24 cellular contexts compared by ENCODE assay signal in genomic region chr9:135198144-135198543, GRCh38.
"Had no signal": no experiment of that assay in that cellular context is flagged by ENCODE, and none has a peak within 500 bp of the region (broad histone marks: within the 10 kb centered on the region; RNA-seq: fewer than 3 reads in every experiment).

No MANE protein-coding gene starts in this region.

- H3K4me3 ChIP-seq: adrenal gland, breast epithelium, MG63, SK-N-MC had no signal

- DNase-seq: activated CD4-positive, alpha-beta memory T cell treated with anti-CD3 and anti-CD28 coated beads, Interleukin-2, amount 10 ng/mL, durations not matched to agents 7 days and 5 days; activated CD4-positive, alpha-beta T cell treated with anti-CD3 and anti-CD28 coated beads, Interleukin-2, amount 50 U/mL, for 1 hour; activated CD4-positive, CD25-positive, alpha-beta regulatory T cell; activated gamma-delta T cell; activated naive CD4-positive, alpha-beta T cell treated with anti-CD3 and anti-CD28 coated beads, Interleukin-2, amount 10 ng/mL, durations not matched to agents 7 days and 5 days; activated naive CD8-positive, alpha-beta T cell treated with anti-CD3 and anti-CD28 coated beads, Interleukin-2, amount 10 ng/mL, durations not matched to agents 7 days and 5 days; activated T-cell treated with anti-CD3 and anti-CD28 coated beads for 4 hours; activated T-cell treated with anti-CD3 and anti-CD28 coated beads, Interleukin-2, amount 50 U/mL, for 48 hours; adrenal gland; MG63; NCI-H1694 treated with DMSO at 0.1 percent for 48 hours; NCI-H510A; NCI-H526 treated with DMSO at 0.1 percent for 48 hours; NCI-H82; OCI-M1; RPMI8226; T-cell; T-helper 2 cell; T1000 had no signal

- H3K27ac ChIP-seq: adrenal gland, breast epithelium, SK-N-MC had no signal

- H3K27ac Mint-ChIP-seq: activated CD4-positive, alpha-beta memory T cell treated with anti-CD3 and anti-CD28 coated beads, Interleukin-2, amount 10 ng/mL, durations not matched to agents 7 days and 5 days; activated naive CD4-positive, alpha-beta T cell treated with anti-CD3 and anti-CD28 coated beads, Interleukin-2, amount 10 ng/mL, durations not matched to agents 7 days and 5 days; activated naive CD8-positive, alpha-beta T cell treated with anti-CD3 and anti-CD28 coated beads, Interleukin-2, amount 10 ng/mL, durations not matched to agents 7 days and 5 days; activated T-helper 17 cell treated with anti-CD3 and anti-CD28 coated beads, Interleukin-2, amount 50 U/mL, for 72 hours; T-cell had no signal

- H3K4me1 Mint-ChIP-seq: activated CD4-positive, alpha-beta memory T cell treated with anti-CD3 and anti-CD28 coated beads, Interleukin-2, amount 10 ng/mL, durations not matched to agents 7 days and 5 days; activated naive CD4-positive, alpha-beta T cell treated with anti-CD3 and anti-CD28 coated beads, Interleukin-2, amount 10 ng/mL, durations not matched to agents 7 days and 5 days; activated naive CD8-positive, alpha-beta T cell treated with anti-CD3 and anti-CD28 coated beads, Interleukin-2, amount 10 ng/mL, durations not matched to agents 7 days and 5 days; activated T-helper 17 cell treated with anti-CD3 and anti-CD28 coated beads, Interleukin-2, amount 50 U/mL, for 72 hours; T-cell had no signal

- H3K4me1 ChIP-seq: adrenal gland, breast epithelium had no signal

- H3K36me3 ChIP-seq: adrenal gland, breast epithelium, MG63 had no signal

- H3K27me3 Mint-ChIP-seq: activated CD4-positive, alpha-beta memory T cell treated with anti-CD3 and anti-CD28 coated beads, Interleukin-2, amount 10 ng/mL, durations not matched to agents 7 days and 5 days had no signal

- ATAC-seq: activated T-helper 17 cell treated with anti-CD3 and anti-CD28 coated beads, Interleukin-2, amount 50 U/mL, for 72 hours; Panc1; Right ventricle myocardium inferior; T-cell had no signal

- H3K36me3 Mint-ChIP-seq: activated naive CD4-positive, alpha-beta T cell treated with anti-CD3 and anti-CD28 coated beads, Interleukin-2, amount 10 ng/mL, durations not matched to agents 7 days and 5 days; activated naive CD8-positive, alpha-beta T cell treated with anti-CD3 and anti-CD28 coated beads, Interleukin-2, amount 10 ng/mL, durations not matched to agents 7 days and 5 days; T-cell had no signal

- H3K4me3 Mint-ChIP-seq: activated CD4-positive, alpha-beta memory T cell treated with anti-CD3 and anti-CD28 coated beads, Interleukin-2, amount 10 ng/mL, durations not matched to agents 7 days and 5 days; activated naive CD4-positive, alpha-beta T cell treated with anti-CD3 and anti-CD28 coated beads, Interleukin-2, amount 10 ng/mL, durations not matched to agents 7 days and 5 days; activated naive CD8-positive, alpha-beta T cell treated with anti-CD3 and anti-CD28 coated beads, Interleukin-2, amount 10 ng/mL, durations not matched to agents 7 days and 5 days; activated T-helper 17 cell treated with anti-CD3 and anti-CD28 coated beads, Interleukin-2, amount 50 U/mL, for 72 hours; T-cell had no signal

- H3K9me3 ChIP-seq: adrenal gland, MG63 had no signal

- H3K9me3 Mint-ChIP-seq: activated T-helper 17 cell treated with anti-CD3 and anti-CD28 coated beads, Interleukin-2, amount 50 U/mL, for 72 hours; T-cell had no signal
